8 cellular contexts compared by ENCODE assay signal in the genomic region with DNA sequence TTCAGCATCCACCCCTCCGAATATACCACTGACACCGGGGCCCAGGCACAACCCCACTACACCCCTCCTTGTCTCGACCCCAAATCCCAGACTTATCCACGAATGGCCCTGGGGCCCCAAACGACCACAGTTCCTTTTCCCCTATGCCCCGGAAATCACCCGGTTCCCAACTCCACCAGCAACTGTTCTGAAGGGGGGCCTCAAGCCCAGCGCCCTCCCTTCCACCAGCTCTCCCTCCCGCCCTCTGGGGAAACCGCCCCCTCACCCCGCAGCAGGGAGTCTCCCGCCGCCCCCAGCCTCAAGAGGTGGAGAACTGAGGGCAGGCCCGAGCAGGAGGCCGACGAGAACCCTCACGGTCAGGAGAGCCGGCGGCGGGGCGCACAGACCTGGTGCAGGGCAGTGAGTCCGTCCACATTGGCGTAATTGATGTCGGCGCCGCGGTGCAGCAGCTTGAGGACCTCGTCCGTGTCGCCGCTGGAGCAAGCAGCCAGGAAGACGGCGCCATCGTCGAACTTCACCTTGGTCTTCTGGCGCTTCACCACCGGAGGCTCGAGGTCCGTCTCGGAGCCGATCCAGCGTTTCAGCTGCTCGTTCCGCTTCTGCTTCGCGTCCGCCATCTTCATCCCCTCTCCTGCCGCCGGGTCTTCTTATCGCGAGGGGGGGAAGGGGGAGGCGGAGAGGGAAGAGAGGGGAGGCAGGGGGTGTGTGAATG. TPM values are rescaled to one million over a fixed set of nuclear protein-coding genes. Genes with fewer than 3 reads are reported as not detected.
DNase-seq lines count a peak whose midpoint lies in the region; ATAC-seq lines count a peak whose summit lies in the region.

No MANE protein-coding gene starts in this region.

- no peaks in the 10 kb centered on the region for H3K27me3 Mint-ChIP-seq in natural killer cell treated with Interleukin-12 subunit alpha and Interleukin-12 subunit beta and Interleukin-15 and Interleukin-18, amount 100 ng/mL, for 72 hours

- DNase-seq in NCI-H2029 (lab: John Stamatoyannopoulos, UW) = peak; percentile 54
- no peak for DNase-seq in NCI-H2029 treated with DMSO at 0.1 percent for 48 hours (lab: John Stamatoyannopoulos, UW)
- DNase-seq in NCI-H2171 treated with DMSO at 0.1 percent for 48 hours (lab: John Stamatoyannopoulos, UW) = peak; percentile 49
- DNase-seq in activated T-cell treated with anti-CD3 and anti-CD28 coated beads for 4 hours = peak; percentile 35
- DNase-seq in fibroblast of gingiva (ENCODE audit: low read depth) = peak; percentile 38
- DNase-seq in natural killer cell treated with Interleukin-12 subunit alpha and Interleukin-12 subunit beta and Interleukin-15 and Interleukin-18, amount 100 ng/mL, for 72 hours (ENCODE audit: low spot score) = peak; percentile 70

- no peaks in the 10 kb centered on the region for H3K27me3 ChIP-seq in subcutaneous abdominal adipose tissue (ENCODE audit: control insufficient read depth in 5 of 5, insufficient read depth in 4 of 5, low read length in 5 of 5)

- H3K36me3 Mint-ChIP-seq in natural killer cell treated with Interleukin-12 subunit alpha and Interleukin-12 subunit beta and Interleukin-15 and Interleukin-18, amount 100 ng/mL, for 72 hours = no peaks in the 10 kb centered on the region

- H3K9me3 Mint-ChIP-seq in natural killer cell treated with Interleukin-12 subunit alpha and Interleukin-12 subunit beta and Interleukin-15 and Interleukin-18, amount 100 ng/mL, for 72 hours = no peaks in the 10 kb centered on the region

- H3K4me1 ChIP-seq in subcutaneous abdominal adipose tissue (ENCODE audit: control insufficient read depth in 5 of 5, insufficient read depth in 5 of 5, low read length in 5 of 5) = peaks cover 0 to 45% (median 31%) of the 10 kb centered on the region in 5 donors

- peaks cover 34 to 47% of the 10 kb centered on the region in 2 donors for H3K4me1 Mint-ChIP-seq in natural killer cell treated with Interleukin-12 subunit alpha and Interleukin-12 subunit beta and Interleukin-15 and Interleukin-18, amount 100 ng/mL, for 72 hours (ENCODE audit: low read depth in 2 of 2)

- H3K4me3 Mint-ChIP-seq in natural killer cell treated with Interleukin-12 subunit alpha and Interleukin-12 subunit beta and Interleukin-15 and Interleukin-18, amount 100 ng/mL, for 72 hours = peak overlapping the region; percentile 93

- no peaks in the 10 kb centered on the region for H3K36me3 ChIP-seq in subcutaneous abdominal adipose tissue (ENCODE audit: control insufficient read depth in 5 of 5, insufficient read depth in 5 of 5, low read length in 5 of 5)

- peak overlapping the region; percentile 88 to 91 for H3K27ac Mint-ChIP-seq in natural killer cell treated with Interleukin-12 subunit alpha and Interleukin-12 subunit beta and Interleukin-15 and Interleukin-18, amount 100 ng/mL, for 72 hours

- H3K4me3 ChIP-seq in subcutaneous abdominal adipose tissue (ENCODE audit: low read depth in 1 of 5, low read length in 5 of 5) = peak overlapping the region; percentile 81 to 100 (median 98)

- H3K9me3 ChIP-seq in subcutaneous abdominal adipose tissue (ENCODE audit: control insufficient read depth in 5 of 5, low read length in 5 of 5) = no peaks in the 10 kb centered on the region

- ATAC-seq in HG02610 (IDR thresholded peaks at IDR 0.05; ENCODE audit: unreplicated experiment) = peak; percentile 17
- peak; percentile 39 to 55 for ATAC-seq in natural killer cell treated with Interleukin-12 subunit alpha and Interleukin-12 subunit beta and Interleukin-15 and Interleukin-18, amount 100 ng/mL, for 72 hours

- peak overlapping the region; percentile 94 for H3K27ac ChIP-seq in subcutaneous abdominal adipose tissue (ENCODE audit: low read depth, low read length)

- peak overlapping the region; percentile 81 to 99 (median 95) for H3K9ac ChIP-seq in subcutaneous abdominal adipose tissue (ENCODE audit: low read length in 5 of 5)

RNA-seq across cellular contexts. Expression of a gene that starts 0.4 kb away (rescaled TPM):
- total RNA-seq in natural killer cell treated with Interleukin-12 subunit alpha and Interleukin-12 subunit beta and Interleukin-15 and Interleukin-18, amount 100 ng/mL, for 72 hours = 100 to 1,000 TPM; 112 to 131 TPM
